Comparison of ENCODE assay signal across 2 cellular contexts in genomic region chr11:71434576-71435130, GRCh38.
TF ChIP-seq lines count a peak whose summit lies in the region.

No MANE protein-coding gene starts in this region.

TF ChIP-seq in endothelial cell of umbilical vein, 7 proteins besides CTCF, POLR2A, EP300 and RAD21 (continued from another document):
- TF ChIP-seq FOS (IDR thresholded peaks at IDR 0.05; ENCODE audit: borderline replicate concordance, insufficient read depth, low read length), result no peak
- no peak for TF ChIP-seq POLR2AphosphoS5 (IDR thresholded peaks at IDR 0.05; ENCODE audit: insufficient read depth, low read depth, low read length)
- TF ChIP-seq MYC (IDR thresholded peaks at IDR 0.05; ENCODE audit: low read depth, low read length), result no peak

TF ChIP-seq in SK-N-SH treated with all-trans-retinoic acid at 6 μM for 48 hours, 23 proteins besides CTCF, POLR2A, EP300 and RAD21 (continued from another document):
- TF ChIP-seq PATZ1 (CRISPR knock-in tag; IDR thresholded peaks at IDR 0.05; ENCODE audit: borderline replicate concordance), result no peak
- no peak for TF ChIP-seq ZNF565 (CRISPR knock-in tag; conservative IDR thresholded peaks at IDR 0.05; ENCODE audit: low read depth)
